ENCODE assay signal across 8 cellular contexts in the genomic region with DNA sequence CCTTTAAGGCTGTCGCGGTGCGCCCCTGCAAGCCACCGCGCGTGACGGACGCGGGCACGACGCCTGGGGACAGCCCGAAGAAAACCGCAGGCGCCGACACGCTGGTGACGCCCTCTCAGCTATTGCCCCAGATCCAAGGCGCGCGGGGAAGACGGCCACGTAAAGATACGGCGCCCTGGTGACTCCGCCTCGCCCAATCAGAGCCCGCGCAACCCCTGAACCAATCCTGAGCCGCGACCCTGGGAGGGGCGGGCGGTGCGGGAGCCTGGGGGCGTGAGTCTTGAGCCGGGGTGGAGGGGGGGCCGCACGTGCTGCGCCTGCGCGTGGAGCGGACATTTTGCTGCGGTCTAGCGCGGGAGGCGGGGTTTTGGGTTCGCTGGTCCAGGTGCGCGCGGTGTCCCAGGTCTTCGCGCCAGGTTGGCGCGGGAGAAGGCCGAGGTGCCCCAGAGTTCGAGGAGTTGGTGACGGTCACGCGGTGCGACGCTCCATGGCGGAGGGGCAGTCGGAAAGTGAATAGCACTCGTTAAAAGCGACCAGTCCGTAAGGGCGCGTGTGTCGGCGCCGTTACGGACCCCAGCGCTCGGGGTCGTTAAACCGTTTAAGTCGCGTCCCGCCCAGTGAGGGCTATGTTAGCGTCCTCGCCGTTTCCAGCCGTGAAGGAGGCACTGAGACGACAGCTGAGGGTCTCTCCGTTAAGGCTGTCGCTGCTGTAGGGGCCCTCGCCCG. TPM values are rescaled to one million over a fixed set of nuclear protein-coding genes. Genes with fewer than 3 reads are reported as not detected.
DNase-seq lines count a peak whose midpoint lies in the region; ATAC-seq and TF ChIP-seq lines count a peak whose summit lies in the region.

No MANE protein-coding gene starts in this region.

- DNase-seq in NCI-H1048 (lab: John Stamatoyannopoulos, UW), result peak; percentile 98
- peak; percentile 79 for DNase-seq in SK-N-MC (ENCODE audit: low read depth, low spot score)
- DNase-seq in activated naive CD4-positive, alpha-beta T cell treated with anti-CD3 and anti-CD28 coated beads, Interleukin-2, amount 50 U/mL, for 72 hours (ENCODE audit: low spot score in 2 of 2), result peak; percentile 95 to 99
- peak; percentile 99 for DNase-seq in glomerular visceral epithelial cell (ENCODE audit: extremely low spot score)
- peak; percentile 88 for DNase-seq in omental fat pad (ENCODE audit: low spot score)
- peak; percentile 99 for DNase-seq in testis

- peak overlapping the region; percentile 96 for H3K9ac ChIP-seq in SK-N-MC (ENCODE audit: insufficient read length)

- H3K4me3 ChIP-seq in GM08714 (ENCODE audit: low read length) (peak overlapping the region; percentile 98), SK-N-MC (peak overlapping the region; percentile 98), testis (peak overlapping the region; percentile 76 to 79)

- TF ChIP-seq POLR2A in testis (IDR thresholded peaks at IDR 0.05), result peak; percentile 45

- H3K27ac ChIP-seq in SK-N-MC, result peak overlapping the region; percentile 83
- H3K27ac ChIP-seq in testis, result peak overlapping the region; percentile 84 to 92

- TF ChIP-seq CTCF in omental fat pad (IDR thresholded peaks at IDR 0.05) (no peak), testis (IDR thresholded peaks at IDR 0.05) (no peak)

- no peaks in the 10 kb centered on the region for H3K9me3 Mint-ChIP-seq in activated naive CD4-positive, alpha-beta T cell treated with anti-CD3 and anti-CD28 coated beads, Interleukin-2, amount 50 U/mL, for 72 hours

- intact Hi-C loops in testis (cut with DNase I; ENCODE audit: low total_unique reads), result no loop called here

- 1% methylated on average over 78 of the region's 87 CpGs; no CpG with 5 or more reads in 1 of the 2 donors for WGBS in testis, 2 donors

- H3K36me3 ChIP-seq in SK-N-MC (ENCODE audit: insufficient read depth, low read length) (no peaks in the 10 kb centered on the region), testis (ENCODE audit: low read depth, missing control alignments) (no peaks in the 10 kb centered on the region)

- no peaks in the 10 kb centered on the region for H3K4me1 ChIP-seq in testis

- peaks cover 5 to 14% of the 10 kb centered on the region in 2 donors for H3K36me3 Mint-ChIP-seq in activated naive CD4-positive, alpha-beta T cell treated with anti-CD3 and anti-CD28 coated beads, Interleukin-2, amount 50 U/mL, for 72 hours

- no peaks in the 10 kb centered on the region for H3K27me3 ChIP-seq in testis

- peak; percentile 97 for ATAC-seq in HG02588 (IDR thresholded peaks at IDR 0.05; ENCODE audit: unreplicated experiment)
- peak; percentile 99 to 100 for ATAC-seq in activated naive CD4-positive, alpha-beta T cell treated with anti-CD3 and anti-CD28 coated beads, Interleukin-2, amount 50 U/mL, for 72 hours
- ATAC-seq in omental fat pad (ENCODE audit: low FRiP score), result peak; percentile 100

- peak overlapping the region; percentile 93 to 98 for H3K27ac Mint-ChIP-seq in activated naive CD4-positive, alpha-beta T cell treated with anti-CD3 and anti-CD28 coated beads, Interleukin-2, amount 50 U/mL, for 72 hours

- H3K9me3 ChIP-seq in SK-N-MC (ENCODE audit: low read depth, low read length) (no peaks in the 10 kb centered on the region), testis (no peaks in the 10 kb centered on the region)

RNA-seq across cellular contexts. Expression of a gene that starts 15.9 kb away (rescaled TPM):
- not detected for total RNA-seq in activated naive CD4-positive, alpha-beta T cell treated with anti-CD3 and anti-CD28 coated beads, Interleukin-2, amount 50 U/mL, for 72 hours
- 1 to 10 TPM in 2 of 4 donors, under 1 TPM in 2; 0.65 to 2.5 (median 1.4) TPM for total RNA-seq in omental fat pad
- 1 to 10 TPM; 3.2 to 3.7 TPM for total RNA-seq in testis
- 2.7 TPM for polyA plus RNA-seq in testis (ENCODE audit: insufficient read depth, low read depth, low replicate concordance)

RNA-seq across cellular contexts. Expression of a gene that starts 50.1 kb away (rescaled TPM):
- 100 to 1,000 TPM; 435 to 901 TPM for total RNA-seq in activated naive CD4-positive, alpha-beta T cell treated with anti-CD3 and anti-CD28 coated beads, Interleukin-2, amount 50 U/mL, for 72 hours
- 100 to 1,000 TPM; 174 to 495 (median 225) TPM for total RNA-seq in omental fat pad
- 100 to 1,000 TPM; 207 to 224 TPM for total RNA-seq in testis
- 293 TPM for polyA plus RNA-seq in testis (ENCODE audit: insufficient read depth, low read depth, low replicate concordance)

Comparison
In these comparisons a context has a peak if more than half of its experiments do, and no peak if none do; other contexts are left out.
1. Peak in every context shown above with its lines: DNase-seq, ATAC-seq, H3K4me3 ChIP-seq and H3K27ac ChIP-seq.